In genomic region chr6:151763938-151764680, GRCh38 we compare ENCODE assay signal across 8 cellular contexts. TPM values are rescaled to one million over a fixed set of nuclear protein-coding genes. Genes with fewer than 3 reads are reported as not detected.
A peak's percentile ranks its signal among the peaks of the same experiment; 100 is the strongest.
DNase-seq lines count a peak whose midpoint lies in the region; ATAC-seq and TF ChIP-seq lines count a peak whose summit lies in the region.

No MANE protein-coding gene starts in this region.

- peak overlapping the region; percentile 55 for H3K4me2 ChIP-seq in hepatocyte

- H3K79me2 ChIP-seq in hepatocyte = no peaks in the 10 kb centered on the region

- no peaks in the 10 kb centered on the region for H3K4me1 ChIP-seq in CD8-positive, alpha-beta T cell (ENCODE audit: insufficient read depth, low read length)
- H3K4me1 ChIP-seq in hepatocyte (ENCODE audit: insufficient read depth) = no peaks in the 10 kb centered on the region

- H3K27me3 ChIP-seq in CD8-positive, alpha-beta T cell (ENCODE audit: insufficient read depth, low read length) = no peaks in the 10 kb centered on the region
- H3K27me3 ChIP-seq in hepatocyte = peaks cover 4% of the 10 kb centered on the region

- H3K4me3 ChIP-seq in CD8-positive, alpha-beta T cell (ENCODE audit: low read depth, low read length) = no peak overlapping the region
- no peak overlapping the region for H3K4me3 ChIP-seq in hepatocyte

- TF ChIP-seq CTCF in CD8-positive, alpha-beta T cell (IDR thresholded peaks at IDR 0.05) = no peak
- TF ChIP-seq CTCF in RWPE1 (conservative IDR thresholded peaks at IDR 0.05; ENCODE audit: low read depth) = peak; percentile 75
- TF ChIP-seq CTCF in hepatocyte (IDR thresholded peaks at IDR 0.05; ENCODE audit: poor library complexity) = peak; percentile 61

- no peaks in the 10 kb centered on the region for H3K36me3 ChIP-seq in CD8-positive, alpha-beta T cell (ENCODE audit: insufficient read depth, low read length)
- H3K36me3 ChIP-seq in hepatocyte (replicated peaks; ENCODE audit: insufficient read depth, low read depth) = no peaks in the 10 kb centered on the region

- peak; percentile 57 for ATAC-seq in CD8-positive, alpha-beta T cell
- ATAC-seq in GM19395 (IDR thresholded peaks at IDR 0.05; ENCODE audit: unreplicated experiment) = peak; percentile 90
- peak; percentile 78 for ATAC-seq in HG03442 (IDR thresholded peaks at IDR 0.05; ENCODE audit: unreplicated experiment)

- CTCF ChIA-PET in CD8-positive, alpha-beta T cell (lab: Charles Lee) = interaction anchor here (1.1 to 1.7 kb wide), 4 partner anchors 74 to 574 kb away, joined by 3 to 8 read pairs (median 6); no protein-coding TSS in a partner anchor
- CTCF ChIA-PET in RWPE1 (lab: Yijun Ruan, JAX) = interaction anchor here (0.6 to 1.3 kb wide), 2 partner anchors 360 to 501 kb away, joined by 3 to 6 read pairs; no protein-coding TSS in a partner anchor

- 16% methylated on average over 20 of the region's 20 CpGs for WGBS in hepatocyte (ENCODE audit: low lambda C conversion rate, missing lambda C conversion rate)

- peak overlapping the region; percentile 55 for H3K4me3 Mint-ChIP-seq in CD8-positive, alpha-beta T cell

- intact Hi-C loops in CD8-positive, alpha-beta T cell (cut with DNase I, micrococcal nuclease) = loop anchor here (2.0 to 10.0 kb wide), 3 partner anchors 351 to 505 kb away; no protein-coding TSS in a partner anchor

- no peaks in the 10 kb centered on the region for H3K36me3 Mint-ChIP-seq in CD8-positive, alpha-beta T cell

- no peak overlapping the region for H3K27ac ChIP-seq in CD8-positive, alpha-beta T cell (ENCODE audit: low read depth, low read length)
- H3K27ac ChIP-seq in RWPE1 (peak overlapping the region; percentile 36), hepatocyte (no peak overlapping the region)

- POLR2A ChIA-PET in CD8-positive, alpha-beta T cell (lab: Charles Lee) = no interaction called here
- POLR2A ChIA-PET in RWPE1 (lab: Yijun Ruan, JAX; ENCODE audit: low non-redundant PET) = no interaction called here

- H3K9me3 Mint-ChIP-seq in CD8-positive, alpha-beta T cell = no peaks in the 10 kb centered on the region

- no peaks in the 10 kb centered on the region for H3K9me2 ChIP-seq in hepatocyte (replicated peaks; ENCODE audit: insufficient read depth)

- peak in 4 of 7 experiments; percentile 15 to 50 (median 21) for DNase-seq in CD8-positive, alpha-beta T cell
- DNase-seq in RWPE1 (ENCODE audit: low spot score) (peak; percentile 96), astrocyte of the hippocampus (ENCODE audit: low read depth, low spot score) (peak; percentile 83), hepatocyte (ENCODE audit: low spot score) (peak; percentile 77), pulmonary artery endothelial cell (ENCODE audit: low read depth, low spot score) (peak; percentile 60)
- DNase-seq in NK-92 treated with Interleukin-12 subunit alpha and Interleukin-12 subunit beta, amount 100 ng/mL, for 24 hours (lab: John Stamatoyannopoulos, UW) = no peak

- no peaks in the 10 kb centered on the region for H3K9me3 ChIP-seq in CD8-positive, alpha-beta T cell (ENCODE audit: low read length)
- no peaks in the 10 kb centered on the region for H3K9me3 ChIP-seq in hepatocyte (ENCODE audit: low read depth)

- peak overlapping the region; percentile 12 for H2AFZ ChIP-seq in hepatocyte

- peaks cover 5% of the 10 kb centered on the region for H3K4me1 Mint-ChIP-seq in CD8-positive, alpha-beta T cell (ENCODE audit: low read depth)

- no peaks in the 10 kb centered on the region for H4K20me1 ChIP-seq in hepatocyte (ENCODE audit: insufficient read depth, poor library complexity, severe bottlenecking)

- peaks cover 6% of the 10 kb centered on the region for H3K27me3 Mint-ChIP-seq in CD8-positive, alpha-beta T cell (ENCODE audit: low read depth)

- no peak overlapping the region for H3K27ac Mint-ChIP-seq in CD8-positive, alpha-beta T cell

RNA-seq across cellular contexts. Expression of gene ESR1, which starts 43.4 kb away (rescaled TPM):
- total RNA-seq in CD8-positive, alpha-beta T cell = 1 to 10 TPM; 1.6 TPM
- 0.07 and 0.08 TPM in 2 replicates for total RNA-seq in hepatocyte
- polyA plus RNA-seq in hepatocyte = not detected in 2 replicates
- total RNA-seq in pulmonary artery endothelial cell = 0.04 and 0.13 TPM in 2 replicates
